17 cellular contexts compared by ENCODE assay signal in the genomic region with DNA sequence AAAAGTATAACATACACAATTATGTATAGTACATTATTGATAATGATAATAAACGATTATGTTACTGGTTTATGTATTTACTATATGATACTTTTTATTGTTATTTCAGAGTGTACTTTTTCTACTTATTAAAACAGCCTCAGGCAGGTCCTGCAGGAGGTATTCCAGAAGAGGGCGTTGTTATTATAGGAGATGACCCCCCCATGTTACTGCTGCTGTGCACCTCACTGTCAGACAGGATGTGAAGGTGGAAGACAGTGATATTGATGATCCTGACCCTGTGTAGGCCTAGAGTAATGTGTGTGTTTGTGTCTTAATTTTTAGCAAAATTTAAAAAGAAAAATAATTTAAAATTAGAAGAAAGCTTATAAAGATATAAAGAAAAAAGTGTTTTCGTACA.
"Had no signal": no experiment of that assay in that cellular context is flagged by ENCODE, and none has a peak within 500 bp of the region (broad histone marks: within the 10 kb centered on the region; RNA-seq: fewer than 3 reads in every experiment).

No MANE protein-coding gene starts in this region.

- H3K27me3 ChIP-seq: ascending aorta, colonic mucosa, gastrocnemius medialis, stomach, testis had no signal

- ATAC-seq: activated T-cell treated with anti-CD3 and anti-CD28 coated beads, Interleukin-2, amount 50 U/mL, for 72 hours; gastrocnemius medialis; left lobe of liver; sciatic nerve; stimulated activated effector memory CD8-positive, alpha-beta T cell treated with anti-CD3 and anti-CD28 coated beads, Interleukin-12 subunit alpha, Interleukin-12 subunit beta, amount 100 ng/mL, for 72 hours had no signal

- H3K4me1 ChIP-seq: ascending aorta, colonic mucosa, gastrocnemius medialis, stomach, testis had no signal

- DNase-seq: activated CD4-positive, alpha-beta T cell treated with anti-CD3 and anti-CD28 coated beads, Interleukin-2, amount 50 U/mL, for 4 hours; activated CD4-positive, CD25-positive, alpha-beta regulatory T cell treated with anti-CD3 and anti-CD28 coated beads, Interleukin-2, amount 50 U/mL, for 72 hours; activated effector memory CD4-positive, alpha-beta T cell treated with anti-CD3 and anti-CD28 coated beads, Interleukin-2, amount 50 U/mL, for 16 hours; activated T-cell treated with anti-CD3 and anti-CD28 coated beads, Interleukin-2, amount 50 U/mL, for 72 hours; colonic mucosa; gastrocnemius medialis; head of caudate nucleus; nucleus accumbens; stimulated activated CD4-positive, alpha-beta T cell treated with anti-CD3 and anti-CD28 coated beads, Interleukin-4, amount 100 ng/mL, for 24 hours; stomach; testis had no signal

- H3K4me3 ChIP-seq: ascending aorta, colonic mucosa, gastrocnemius medialis, lung, smooth muscle cell, stomach, testis had no signal

- H3K27ac ChIP-seq: ascending aorta, colonic mucosa, gastrocnemius medialis, stomach, testis had no signal

- H3K9me3 ChIP-seq: ascending aorta, colonic mucosa, gastrocnemius medialis, testis had no signal

- H3K36me3 ChIP-seq: ascending aorta, colonic mucosa, gastrocnemius medialis, stomach had no signal
